ENCODE assay signal across 10 cellular contexts in the genomic region with DNA sequence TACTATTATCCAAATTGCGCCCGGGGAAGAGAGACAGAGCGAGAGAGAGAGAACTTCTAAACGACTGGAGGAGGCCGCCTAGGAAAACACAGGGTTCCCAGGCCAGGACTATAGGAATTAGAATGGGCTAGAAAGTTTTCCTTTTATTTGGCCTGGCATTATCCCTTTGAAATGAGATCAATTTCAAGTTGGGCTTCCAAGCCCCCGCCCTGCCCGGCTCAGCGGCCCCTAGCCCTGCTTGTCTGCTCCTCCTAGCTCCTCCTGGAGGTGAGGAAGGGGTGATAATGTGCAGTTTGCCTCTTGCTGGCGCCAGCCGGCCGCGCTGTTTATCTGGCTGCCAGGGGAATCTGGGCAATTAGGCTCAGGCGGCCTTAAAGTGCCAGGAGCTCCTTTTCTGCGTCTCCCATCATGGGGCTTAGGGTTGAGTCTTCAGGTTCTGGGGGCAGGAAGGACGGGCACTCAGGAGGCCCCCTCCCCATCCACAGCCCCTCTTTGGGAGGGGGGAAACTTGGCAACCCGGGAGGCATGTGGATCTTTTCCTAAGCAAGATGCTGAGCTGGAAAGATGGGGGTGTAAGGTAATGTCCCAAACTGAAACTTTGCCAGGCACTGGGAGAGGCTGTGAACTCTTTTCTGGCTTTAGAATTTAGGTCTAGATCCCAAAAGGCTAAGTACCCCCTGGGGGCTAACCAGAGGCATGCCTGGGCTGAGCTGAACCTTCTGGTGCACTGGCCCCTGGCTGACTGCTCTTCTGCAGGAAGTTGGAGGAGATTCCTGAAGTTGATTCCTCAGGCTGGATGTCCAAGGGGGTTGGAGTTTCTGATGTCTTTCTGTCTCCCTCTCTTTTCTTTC. TPM values are rescaled to one million over a fixed set of nuclear protein-coding genes. Genes with fewer than 3 reads are reported as not detected.
A peak's percentile ranks its signal among the peaks of the same experiment; 100 is the strongest.
DNase-seq lines count a peak whose midpoint lies in the region; ATAC-seq, FAIRE-seq and TF ChIP-seq lines count a peak whose summit lies in the region.
"Had no signal": no experiment of that assay in that cellular context is flagged by ENCODE, and none has a peak within 500 bp of the region (broad histone marks: within the 10 kb centered on the region; RNA-seq: fewer than 3 reads in every experiment).

No MANE protein-coding gene starts in this region.

- no peaks in the 10 kb centered on the region for H3K36me3 Mint-ChIP-seq in brain
- no peaks in the 10 kb centered on the region for H3K36me3 Mint-ChIP-seq in stimulated activated memory B cell treated with anti-CD40 and anti-IgM and Interleukin-4, amounts not matched to agents 10 μg/mL and 1 μg/mL and 100 μg/mL, for 72 hours
- H3K36me3 Mint-ChIP-seq: IgD-negative memory B cell had no signal

- no peaks in the 10 kb centered on the region for H3K27me3 ChIP-seq in liver (ENCODE audit: control insufficient read depth in 4 of 4, insufficient read depth in 4 of 4, low read length in 3 of 4)

- peaks cover 35% of the 10 kb centered on the region for H3K4me1 Mint-ChIP-seq in brain
- H3K4me1 Mint-ChIP-seq in stimulated activated memory B cell treated with anti-CD40 and anti-IgM and Interleukin-4, amounts not matched to agents 10 μg/mL and 1 μg/mL and 100 μg/mL, for 72 hours = peaks cover 13% of the 10 kb centered on the region

- H3K4me3 Mint-ChIP-seq in brain = peak overlapping the region; percentile 35 to 76 (median 61)
- no peak overlapping the region for H3K4me3 Mint-ChIP-seq in stimulated activated memory B cell treated with anti-CD40 and anti-IgM and Interleukin-4, amounts not matched to agents 10 μg/mL and 1 μg/mL and 100 μg/mL, for 72 hours

- ATAC-seq in GM19324 (IDR thresholded peaks at IDR 0.05; ENCODE audit: low FRiP score, unreplicated experiment) (no peak), HG02798 (IDR thresholded peaks at IDR 0.05; ENCODE audit: poor library complexity, unreplicated experiment) (no peak)
- no peak for ATAC-seq in stimulated activated memory B cell treated with anti-CD40 and anti-IgM and Interleukin-4, amounts not matched to agents 10 μg/mL and 1 μg/mL and 100 μg/mL, for 72 hours

- FAIRE-seq in A204.1 (lab: Jason Lieb, UNC) = peak; percentile 68

- H3K27me3 Mint-ChIP-seq in brain = peaks cover 33% of the 10 kb centered on the region
- peaks cover 12% of the 10 kb centered on the region for H3K27me3 Mint-ChIP-seq in stimulated activated memory B cell treated with anti-CD40 and anti-IgM and Interleukin-4, amounts not matched to agents 10 μg/mL and 1 μg/mL and 100 μg/mL, for 72 hours

- H3K27ac ChIP-seq in liver (ENCODE audit: low read depth in 1 of 2, low read length in 2 of 2) = no peak overlapping the region

- H3K9me3 Mint-ChIP-seq in brain = no peaks in the 10 kb centered on the region
- no peaks in the 10 kb centered on the region for H3K9me3 Mint-ChIP-seq in stimulated activated memory B cell treated with anti-CD40 and anti-IgM and Interleukin-4, amounts not matched to agents 10 μg/mL and 1 μg/mL and 100 μg/mL, for 72 hours
- H3K9me3 Mint-ChIP-seq: IgD-negative memory B cell had no signal

- TF ChIP-seq CTCF in brain (conservative IDR thresholded peaks at IDR 0.05) (peak; percentile 31 to 50), liver (IDR thresholded peaks at IDR 0.05; ENCODE audit: low read depth, low read length, missing input control) (no peak)

- H3K27ac Mint-ChIP-seq in brain = peak overlapping the region; percentile 36 to 75 (median 59)
- H3K27ac Mint-ChIP-seq in stimulated activated memory B cell treated with anti-CD40 and anti-IgM and Interleukin-4, amounts not matched to agents 10 μg/mL and 1 μg/mL and 100 μg/mL, for 72 hours = no peak overlapping the region

- 50% methylated on average over 16 of the region's 16 CpGs for WGBS in liver

- peak overlapping the region in 1 of 3 donors; percentile 72 for H3K4me3 ChIP-seq in liver (ENCODE audit: low read depth in 1 of 3, low read length in 3 of 3)

- H3K36me3 ChIP-seq in liver (ENCODE audit: control insufficient read depth in 4 of 4, insufficient read depth in 3 of 4, low read depth in 1 of 4, low read length in 3 of 4) = no peaks in the 10 kb centered on the region

- H3K4me1 ChIP-seq in liver (ENCODE audit: control insufficient read depth in 4 of 4, insufficient read depth in 4 of 4, low read length in 3 of 4) = peaks cover 3 to 41% (median 32%) of the 10 kb centered on the region in 4 donors

- DNase-seq in NCI-H1092 (lab: John Stamatoyannopoulos, UW) = peak; percentile 23
- DNase-seq in T-helper 1 cell = no peak
- DNase-seq: stimulated activated CD4-positive, alpha-beta T cell treated with anti-CD3 and anti-CD28 coated beads, Interleukin-4, amount 100 ng/mL, for 4 hours had no signal

- H3K9me3 ChIP-seq in liver (ENCODE audit: control insufficient read depth in 4 of 4, low read length in 3 of 4) = no peaks in the 10 kb centered on the region

- no peak overlapping the region for H3K9ac ChIP-seq in liver (ENCODE audit: low read depth in 1 of 2, low read length in 2 of 2)

- peak; percentile 20 to 22 for TF ChIP-seq RAD21 in liver (IDR thresholded peaks at IDR 0.05)

TF ChIP-seq in liver, 16 proteins besides CTCF, POLR2A, EP300 and RAD21:
- TF ChIP-seq YY1 (IDR thresholded peaks at IDR 0.05) (no peak), GABPA (IDR thresholded peaks at IDR 0.05 in 1 of 2, conservative IDR thresholded peaks at IDR 0.05 in 1 of 2) (no peak), NR2F2 (IDR thresholded peaks at IDR 0.05) (no peak), RXRA (IDR thresholded peaks at IDR 0.05) (no peak), JUND (IDR thresholded peaks at IDR 0.05) (no peak), TAF1 (conservative IDR thresholded peaks at IDR 0.05) (no peak), HNF4A (conservative IDR thresholded peaks at IDR 0.05) (no peak), REST (IDR thresholded peaks at IDR 0.05) (no peak), MAX (IDR thresholded peaks at IDR 0.05) (no peak), SP1 (IDR thresholded peaks at IDR 0.05) (no peak), HNF4G (IDR thresholded peaks at IDR 0.05) (no peak), ATF3 (IDR thresholded peaks at IDR 0.05) (no peak), FOXA1 (IDR thresholded peaks at IDR 0.05) (no peak)
- TF ChIP-seq, protein P1, sequence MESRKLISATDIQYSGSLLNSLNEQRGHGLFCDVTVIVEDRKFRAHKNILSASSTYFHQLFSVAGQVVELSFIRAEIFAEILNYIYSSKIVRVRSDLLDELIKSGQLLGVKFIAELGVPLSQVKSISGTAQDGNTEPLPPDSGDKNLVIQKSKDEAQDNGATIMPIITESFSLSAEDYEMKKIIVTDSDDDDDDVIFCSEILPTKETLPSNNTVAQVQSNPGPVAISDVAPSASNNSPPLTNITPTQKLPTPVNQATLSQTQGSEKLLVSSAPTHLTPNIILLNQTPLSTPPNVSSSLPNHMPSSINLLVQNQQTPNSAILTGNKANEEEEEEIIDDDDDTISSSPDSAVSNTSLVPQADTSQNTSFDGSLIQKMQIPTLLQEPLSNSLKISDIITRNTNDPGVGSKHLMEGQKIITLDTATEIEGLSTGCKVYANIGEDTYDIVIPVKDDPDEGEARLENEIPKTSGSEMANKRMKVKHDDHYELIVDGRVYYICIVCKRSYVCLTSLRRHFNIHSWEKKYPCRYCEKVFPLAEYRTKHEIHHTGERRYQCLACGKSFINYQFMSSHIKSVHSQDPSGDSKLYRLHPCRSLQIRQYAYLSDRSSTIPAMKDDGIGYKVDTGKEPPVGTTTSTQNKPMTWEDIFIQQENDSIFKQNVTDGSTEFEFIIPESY (IDR thresholded peaks at IDR 0.05) = no peak

RNA-seq across cellular contexts. Expression of gene SMAD6, which starts 5.5 kb away (rescaled TPM):
- polyA plus RNA-seq in brain (ENCODE audit: insufficient read depth, low read depth, low replicate concordance) (2.3 TPM), liver (1 to 10 TPM; 1.2 to 7.9 TPM)
- total RNA-seq in liver = 10 to 100 TPM; 14.1 to 15.1 TPM
- polyA plus RNA-seq: IgD-negative memory B cell had no signal
